In genomic region chr22:20016734-20017621, GRCh38 we compare ENCODE assay signal across 8 cellular contexts. TPM values are rescaled to one million over a fixed set of nuclear protein-coding genes. Genes with fewer than 3 reads are reported as not detected.
DNase-seq lines count a peak whose midpoint lies in the region; ATAC-seq, FAIRE-seq and TF ChIP-seq lines count a peak whose summit lies in the region.

Gene ARVCF (minus strand): TSS chr22:20016823. CDS start chr22:19990794, 26,029 bp downstream.

- H3K27me3 Mint-ChIP-seq in activated naive CD8-positive, alpha-beta T cell treated with anti-CD3 and anti-CD28 coated beads, Interleukin-2, amount 50 U/mL, for 24 hours: peaks cover 24% of the 10 kb centered on the region

- H3K4me3 ChIP-seq in DND-41 (ENCODE audit: low read depth in 1 of 2, low read length in 2 of 2): peak within 1 kb of the TSS; percentile 13 to 65; a peak in 3 of 4 replicates
- H3K4me3 ChIP-seq in NB4 (ENCODE audit: low read depth, low read length): peak within 1 kb of the TSS; percentile 55
- H3K4me3 ChIP-seq in SU-DHL-6 (ENCODE audit: insufficient read depth, low read length, poor library complexity, severe bottlenecking): peak within 1 kb of the TSS; percentile 59
- H3K4me3 ChIP-seq in cardiac muscle cell: peak within 1 kb of the TSS; percentile 63
- H3K4me3 ChIP-seq in parathyroid adenoma (ENCODE audit: low read depth, low read length): peak within 1 kb of the TSS; percentile 77
- H3K4me3 ChIP-seq in thyroid gland (replicated peaks in 1 of 3): peak within 1 kb of the TSS; percentile 49 to 89 (median 77)

- H2AFZ ChIP-seq in DND-41 (ENCODE audit: low read depth, low read length) (peak within 1 kb of the TSS; percentile 92), SU-DHL-6 (ENCODE audit: low read depth, low read length, severe bottlenecking) (peak within 1 kb of the TSS; percentile 67), parathyroid adenoma (peak within 1 kb of the TSS; percentile 92)

- peaks cover 12% of the 10 kb centered on the region for H4K20me1 ChIP-seq in DND-41 (ENCODE audit: insufficient read depth, low read length)
- H4K20me1 ChIP-seq in SU-DHL-6 (ENCODE audit: low read depth, low read length): no peaks in the 10 kb centered on the region

- H3K9me3 ChIP-seq in DND-41 (ENCODE audit: insufficient read depth, low read length, severe bottlenecking) (no peaks in the 10 kb centered on the region), SU-DHL-6 (ENCODE audit: insufficient read depth, low read length) (no peaks in the 10 kb centered on the region), cardiac muscle cell (ENCODE audit: low read depth) (no peaks in the 10 kb centered on the region), parathyroid adenoma (ENCODE audit: control insufficient read depth, low read length) (no peaks in the 10 kb centered on the region), thyroid gland (no peaks in the 10 kb centered on the region)

- H3K9me2 ChIP-seq in SU-DHL-6 (replicated peaks; ENCODE audit: insufficient read depth, low read length): no peaks in the 10 kb centered on the region

- peak within 1 kb of the TSS; percentile 88 for H3K4me2 ChIP-seq in DND-41 (ENCODE audit: insufficient read depth, low read length)
- H3K4me2 ChIP-seq in SU-DHL-6 (ENCODE audit: low read depth, low read length, poor library complexity, severe bottlenecking): peak within 1 kb of the TSS; percentile 83
- H3K4me2 ChIP-seq in parathyroid adenoma (ENCODE audit: low read length): peak within 1 kb of the TSS; percentile 87

- peak within 1 kb of the TSS; percentile 82 for H3K4me3 Mint-ChIP-seq in activated naive CD8-positive, alpha-beta T cell treated with anti-CD3 and anti-CD28 coated beads, Interleukin-2, amount 50 U/mL, for 24 hours

- no peak for FAIRE-seq in H54 (lab: Jason Lieb, UNC)

- H3K36me3 ChIP-seq in DND-41 (ENCODE audit: insufficient read depth, low read length): no peaks in the 10 kb centered on the region; the same call in 1 of the 2 replicates
- H3K36me3 ChIP-seq in SU-DHL-6 (ENCODE audit: low read length): no peaks in the 10 kb centered on the region
- no peaks in the 10 kb centered on the region for H3K36me3 ChIP-seq in cardiac muscle cell
- H3K36me3 ChIP-seq in parathyroid adenoma (ENCODE audit: control insufficient read depth, insufficient read depth, low read length): no peaks in the 10 kb centered on the region
- no peaks in the 10 kb centered on the region for H3K36me3 ChIP-seq in thyroid gland

- H3K27me3 ChIP-seq in DND-41 (ENCODE audit: insufficient read depth, low read length, poor library complexity): no peaks in the 10 kb centered on the region
- H3K27me3 ChIP-seq in SU-DHL-6 (ENCODE audit: low read length): no peaks in the 10 kb centered on the region
- peaks cover 48% of the 10 kb centered on the region for H3K27me3 ChIP-seq in cardiac muscle cell
- H3K27me3 ChIP-seq in parathyroid adenoma (ENCODE audit: control insufficient read depth, insufficient read depth, low read length): no peaks in the 10 kb centered on the region
- no peaks in the 10 kb centered on the region for H3K27me3 ChIP-seq in thyroid gland

- TF ChIP-seq CTCF in DND-41 (IDR thresholded peaks at IDR 0.05; ENCODE audit: borderline replicate concordance, extremely low read depth, low read length, poor library complexity, severe bottlenecking) (no peak), NB4 (IDR thresholded peaks at IDR 0.05; ENCODE audit: low read depth, low read length) (no peak), SU-DHL-6 (IDR thresholded peaks at IDR 0.05; ENCODE audit: insufficient read depth, low read length, poor library complexity, severe bottlenecking) (no peak), cardiac muscle cell (IDR thresholded peaks at IDR 0.05; ENCODE audit: low read depth, low read length) (peak; percentile 10), parathyroid adenoma (IDR thresholded peaks at IDR 0.05) (peak; percentile 18), thyroid gland (IDR thresholded peaks at IDR 0.05) (peak in 4 of 6 experiments; percentile 4 to 44 (median 26))

- peaks cover 10% of the 10 kb centered on the region for H3K79me2 ChIP-seq in DND-41 (ENCODE audit: insufficient read depth, low read length)
- H3K79me2 ChIP-seq in SU-DHL-6 (ENCODE audit: insufficient read depth, low read length): peaks cover 3% of the 10 kb centered on the region; the same call in 1 of the 2 replicates
- H3K79me2 ChIP-seq in parathyroid adenoma: peaks cover under 1% of the 10 kb centered on the region

- intact Hi-C loops in thyroid gland (cut with DNase I): no loop called here

- H3K4me1 ChIP-seq in DND-41 (ENCODE audit: insufficient read depth, low read length) (peaks cover 32% of the 10 kb centered on the region), cardiac muscle cell (ENCODE audit: low read depth) (peaks cover 5% of the 10 kb centered on the region), parathyroid adenoma (peaks cover 3% of the 10 kb centered on the region), thyroid gland (peaks cover 29 to 47% of the 10 kb centered on the region in 2 donors)

- peak; percentile 55 for ATAC-seq in DND-41 (ENCODE audit: insufficient read depth, low read depth)
- ATAC-seq in activated naive CD8-positive, alpha-beta T cell treated with anti-CD3 and anti-CD28 coated beads, Interleukin-2, amount 50 U/mL, for 24 hours: peak; percentile 50

- H3F3A ChIP-seq in SU-DHL-6 (ENCODE audit: insufficient read depth): no peaks in the 10 kb centered on the region

- peak within 1 kb of the TSS; percentile 53; the same call in 1 of the 2 replicates for H3K27ac ChIP-seq in DND-41 (ENCODE audit: low read length)
- no peak within 1 kb of the TSS for H3K27ac ChIP-seq in SU-DHL-6 (ENCODE audit: low read depth, low read length)
- H3K27ac ChIP-seq in cardiac muscle cell: no peak within 1 kb of the TSS
- H3K27ac ChIP-seq in parathyroid adenoma: no peak within 1 kb of the TSS
- peak within 1 kb of the TSS in 2 of 3 donors; percentile 51 to 54 for H3K27ac ChIP-seq in thyroid gland

- DNase-seq in DND-41: peak; percentile 84
- peak; percentile 96 for DNase-seq in H54 (ENCODE audit: insufficient read length, low spot score)
- DNase-seq in NB4 (ENCODE audit: low read depth): peak; percentile 87
- peak; percentile 94 for DNase-seq in activated naive CD8-positive, alpha-beta T cell treated with anti-CD3 and anti-CD28 coated beads, Interleukin-2, amount 50 U/mL, for 24 hours
- DNase-seq in cardiac muscle cell (ENCODE audit: low read depth in 1 of 2, low spot score in 1 of 2): peak; percentile 92 to 93
- DNase-seq in thyroid gland: peak; percentile 93 to 95

- WGBS in thyroid gland, 2 donors: 4 to 6% methylated on average over 8 to 27 of the region's 79 CpGs

- H3K9ac ChIP-seq in DND-41 (ENCODE audit: low read depth, low read length): peak within 1 kb of the TSS; percentile 60
- peak within 1 kb of the TSS; percentile 56 for H3K9ac ChIP-seq in SU-DHL-6 (ENCODE audit: low read length)
- no peak within 1 kb of the TSS for H3K9ac ChIP-seq in parathyroid adenoma

- no peaks in the 10 kb centered on the region for H3K9me3 Mint-ChIP-seq in activated naive CD8-positive, alpha-beta T cell treated with anti-CD3 and anti-CD28 coated beads, Interleukin-2, amount 50 U/mL, for 24 hours

- peak within 1 kb of the TSS; percentile 42 for H3K27ac Mint-ChIP-seq in activated naive CD8-positive, alpha-beta T cell treated with anti-CD3 and anti-CD28 coated beads, Interleukin-2, amount 50 U/mL, for 24 hours

- no peaks in the 10 kb centered on the region for H3K36me3 Mint-ChIP-seq in activated naive CD8-positive, alpha-beta T cell treated with anti-CD3 and anti-CD28 coated beads, Interleukin-2, amount 50 U/mL, for 24 hours (ENCODE audit: low read depth)

- H3K4me1 Mint-ChIP-seq in activated naive CD8-positive, alpha-beta T cell treated with anti-CD3 and anti-CD28 coated beads, Interleukin-2, amount 50 U/mL, for 24 hours: peaks cover 13% of the 10 kb centered on the region

- TF ChIP-seq POLR2A in H54 (IDR thresholded peaks at IDR 0.05; ENCODE audit: low read depth, low read length): no peak
- no peak for TF ChIP-seq POLR2A in NB4 (IDR thresholded peaks at IDR 0.05; ENCODE audit: extremely low read depth, insufficient read length)
- TF ChIP-seq POLR2A in thyroid gland (IDR thresholded peaks at IDR 0.05): peak in 1 of 2 donors; percentile 61

RNA-seq across cellular contexts. Expression of gene ARVCF, which starts in this region (rescaled TPM):
- total RNA-seq in cardiac muscle cell: 55.5 and 64.3 TPM in 2 replicates
- polyA plus RNA-seq in cardiac muscle cell: 28.8 and 40.3 TPM in 2 replicates
- total RNA-seq in thyroid gland: 100 to 1,000 TPM in 3 of 4 donors, 10 to 100 TPM in 1; 34.5 to 123 (median 111) TPM

Comparison
In these comparisons a context has a peak if more than half of its experiments do, and no peak if none do; other contexts are left out.
1. H3K27ac ChIP-seq: peak in DND-41 (single experiment) and thyroid gland (2 of 3); none in SU-DHL-6 (single experiment), cardiac muscle cell (single experiment) and parathyroid adenoma (single experiment).
2. CTCF ChIP-seq: peak in cardiac muscle cell (single experiment), parathyroid adenoma (single experiment) and thyroid gland (4 of 6); none in DND-41 (single experiment), NB4 (single experiment) and SU-DHL-6 (single experiment).
3. Peak in every context shown above with its lines, with median percentiles within 50 percentile points of each other: DNase-seq, H2AFZ ChIP-seq, H3K4me2 ChIP-seq and H3K4me3 ChIP-seq.